In the genomic region with DNA sequence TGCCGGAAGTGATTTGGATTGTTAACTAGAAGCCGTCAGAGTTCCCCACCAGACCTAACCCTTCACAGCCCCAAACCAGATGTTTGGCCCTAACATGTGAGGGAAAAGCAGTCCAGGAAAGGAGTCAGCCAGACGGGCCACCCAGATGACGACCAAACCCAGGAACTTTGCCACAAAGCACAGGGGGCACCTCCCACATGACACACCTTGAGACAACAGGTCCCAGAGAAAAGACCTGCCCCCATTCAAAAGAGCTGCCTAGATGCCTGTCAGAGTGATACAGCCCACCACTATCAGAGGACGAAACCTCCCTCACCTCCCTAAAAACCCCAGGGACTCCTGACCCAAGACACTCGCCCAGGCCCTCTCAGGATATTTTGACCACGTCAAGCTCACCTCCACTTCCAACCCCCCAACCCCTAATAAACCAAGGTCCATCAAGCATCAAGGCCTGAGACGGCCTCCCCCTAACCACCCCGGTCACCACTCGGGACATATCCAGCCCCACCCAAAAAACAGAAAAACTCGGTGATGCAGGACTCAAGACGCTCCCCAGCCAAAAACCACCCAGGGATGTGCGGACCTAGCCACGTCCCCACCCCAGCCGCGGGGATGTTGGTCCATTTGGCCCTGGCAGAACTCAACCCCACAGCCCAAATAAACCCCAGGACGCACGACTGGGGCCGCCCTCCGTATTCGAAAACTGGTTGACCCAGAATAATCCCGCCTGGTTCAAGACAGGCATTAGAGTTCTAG, we compare ENCODE assay signal across 8 cellular contexts. TPM values are rescaled to one million over a fixed set of nuclear protein-coding genes. Genes with fewer than 3 reads are reported as not detected.
DNase-seq lines count a peak whose midpoint lies in the region; ATAC-seq lines count a peak whose summit lies in the region.

No MANE protein-coding gene starts in this region.

- peak overlapping the region; percentile 93 for H3K27ac ChIP-seq in angular gyrus (ENCODE audit: low read depth, low read length)

- peak overlapping the region; percentile 93 to 100 (median 98) for H3K4me3 Mint-ChIP-seq in immature natural killer cell
- H3K4me3 Mint-ChIP-seq in stimulated activated naive CD8-positive, alpha-beta T cell treated with anti-CD3 and anti-CD28 coated beads, Interleukin-15, Interleukin-2, amounts not matched to agents 100 ng/mL and 50 ng/mL, for 24 hours, result peak overlapping the region; percentile 97

- DNase-seq in NCI-H146 (lab: John Stamatoyannopoulos, UW) (peak; percentile 32), NCI-H146 treated with DMSO at 0.1 percent for 48 hours (lab: John Stamatoyannopoulos, UW; ENCODE audit: unreplicated experiment) (no peak), HPDE6-E6E7 (ENCODE audit: extremely low spot score) (peak; percentile 49), immature natural killer cell (no peak)

- H3K9me3 Mint-ChIP-seq in immature natural killer cell, result no peaks in the 10 kb centered on the region
- no peaks in the 10 kb centered on the region for H3K9me3 Mint-ChIP-seq in stimulated activated naive CD8-positive, alpha-beta T cell treated with anti-CD3 and anti-CD28 coated beads, Interleukin-15, Interleukin-2, amounts not matched to agents 100 ng/mL and 50 ng/mL, for 24 hours

- peaks cover 17 to 20% of the 10 kb centered on the region in 2 donors for H3K4me1 Mint-ChIP-seq in immature natural killer cell
- peaks cover 19% of the 10 kb centered on the region for H3K4me1 Mint-ChIP-seq in stimulated activated naive CD8-positive, alpha-beta T cell treated with anti-CD3 and anti-CD28 coated beads, Interleukin-15, Interleukin-2, amounts not matched to agents 100 ng/mL and 50 ng/mL, for 24 hours (ENCODE audit: low read depth)

- H3K27ac Mint-ChIP-seq in immature natural killer cell, result peak overlapping the region; percentile 48 to 99 (median 66)
- peak overlapping the region; percentile 95 for H3K27ac Mint-ChIP-seq in stimulated activated naive CD8-positive, alpha-beta T cell treated with anti-CD3 and anti-CD28 coated beads, Interleukin-15, Interleukin-2, amounts not matched to agents 100 ng/mL and 50 ng/mL, for 24 hours

- H3K27me3 Mint-ChIP-seq in immature natural killer cell (ENCODE audit: low read depth in 3 of 3), result peaks cover 4 to 8% (median 5%) of the 10 kb centered on the region in 3 donors
- H3K27me3 Mint-ChIP-seq in stimulated activated naive CD8-positive, alpha-beta T cell treated with anti-CD3 and anti-CD28 coated beads, Interleukin-15, Interleukin-2, amounts not matched to agents 100 ng/mL and 50 ng/mL, for 24 hours, result peaks cover 5% of the 10 kb centered on the region

- H3K36me3 Mint-ChIP-seq in immature natural killer cell, result peaks cover 0 to 9% (median 0%) of the 10 kb centered on the region in 3 donors
- no peaks in the 10 kb centered on the region for H3K36me3 Mint-ChIP-seq in stimulated activated naive CD8-positive, alpha-beta T cell treated with anti-CD3 and anti-CD28 coated beads, Interleukin-15, Interleukin-2, amounts not matched to agents 100 ng/mL and 50 ng/mL, for 24 hours (ENCODE audit: low read depth)

- ATAC-seq in GM19467 (IDR thresholded peaks at IDR 0.05; ENCODE audit: unreplicated experiment) (no peak), HG02981 (IDR thresholded peaks at IDR 0.05; ENCODE audit: unreplicated experiment) (no peak)

RNA-seq across cellular contexts. Expression of gene ZNF343, which starts 0.7 kb away (rescaled TPM):
- 1 to 10 TPM in 2 of 3 donors, not detected in 1; 2.7 to 5.1 TPM for polyA plus RNA-seq in immature natural killer cell

RNA-seq across cellular contexts. Expression of gene TMC2, which starts 28.3 kb away (rescaled TPM):
- under 1 TPM in 1 of 3 donors, not detected in 2; 0.22 TPM for polyA plus RNA-seq in immature natural killer cell

RNA-seq across cellular contexts. Expression of gene SNRPB, which starts 37.5 kb away (rescaled TPM):
- 100 to 1,000 TPM; 351 to 390 (median 365) TPM for polyA plus RNA-seq in immature natural killer cell

Comparison
In these comparisons a context has a peak if more than half of its experiments do, and no peak if none do; other contexts are left out.
1. DNase-seq: peak in NCI-H146 (single experiment) and HPDE6-E6E7 (single experiment); none in NCI-H146 treated with DMSO at 0.1 percent for 48 hours (single experiment) and immature natural killer cell (0 of 3).